Comparison of ENCODE assay signal across 23 cellular contexts in genomic region chr12:32824596-32824995, GRCh38.
"Had no signal": no experiment of that assay in that cellular context is flagged by ENCODE, and none has a peak within 500 bp of the region (broad histone marks: within the 10 kb centered on the region; RNA-seq: fewer than 3 reads in every experiment).

No MANE protein-coding gene starts in this region.

- ATAC-seq: left lung; natural killer cell treated with Interleukin-12 subunit alpha and Interleukin-12 subunit beta and Interleukin-15 and Interleukin-18, amount 100 ng/mL, for 72 hours; right lobe of liver; stimulated activated effector memory CD8-positive, alpha-beta T cell treated with anti-CD3 and anti-CD28 coated beads, Interleukin-12 subunit alpha, Interleukin-12 subunit beta, amount 100 ng/mL, for 72 hours; stimulated activated naive CD8-positive, alpha-beta T cell treated with anti-CD3 and anti-CD28 coated beads, Interleukin-15, Interleukin-2, amounts not matched to agents 100 U/mL and 50 U/mL, for 24 hours had no signal

- H3K9me3 ChIP-seq: left lung, ovary, right lobe of liver, suprapubic skin, thyroid gland, uterus had no signal

- H3K27me3 ChIP-seq: left lung, neural progenitor cell, ovary, right lobe of liver, suprapubic skin, thyroid gland, uterus had no signal

- H3K36me3 ChIP-seq: neural progenitor cell, ovary, thyroid gland, uterus had no signal

- H2AFZ ChIP-seq: neural progenitor cell had no signal

- H3K4me3 ChIP-seq: dorsolateral prefrontal cortex, left lung, lung, neural progenitor cell, ovary, right lobe of liver, suprapubic skin, thyroid gland, uterus had no signal

- DNase-seq: cortex of kidney; dorsolateral prefrontal cortex; effector CD8-positive, alpha-beta T cell; foreskin melanocyte; head of caudate nucleus; hypothalamus; left lung; mesenchymal stem cell; midbrain; nucleus accumbens; ovary; right lobe of liver; stimulated activated CD4-positive, alpha-beta T cell treated with anti-CD3 and anti-CD28 coated beads, Interleukin-4, amount 100 ng/mL, for 1 hour; stimulated activated CD8-positive, alpha-beta memory T cell treated with anti-CD3 and anti-CD28 coated beads, Interleukin-4, amount 100 ng/mL, for 48 hours; stimulated activated naive CD8-positive, alpha-beta T cell treated with anti-CD3 and anti-CD28 coated beads, Interleukin-15, Interleukin-2, amounts not matched to agents 100 U/mL and 50 U/mL, for 24 hours; thyroid gland; uterus had no signal

- H3K4me1 ChIP-seq: left lung, right lobe of liver, suprapubic skin, thyroid gland, uterus had no signal

- FAIRE-seq: islet of Langerhans had no signal

- H3K4me2 ChIP-seq: neural progenitor cell had no signal

- H3K27ac ChIP-seq: dorsolateral prefrontal cortex, left lung, neural progenitor cell, ovary, right lobe of liver, suprapubic skin, thyroid gland, uterus had no signal

- H3K9ac ChIP-seq: neural progenitor cell had no signal
